In genomic region chr2:223457301-223457700, GRCh38 we compare ENCODE assay signal across 19 cellular contexts.
"Had no signal": no experiment of that assay in that cellular context is flagged by ENCODE, and none has a peak within 500 bp of the region (broad histone marks: within the 10 kb centered on the region; RNA-seq: fewer than 3 reads in every experiment).

No MANE protein-coding gene starts in this region.

- H3K4me1 ChIP-seq: left ventricle myocardium inferior, lower lobe of right lung had no signal

- H3K27ac ChIP-seq: dorsolateral prefrontal cortex, foreskin keratinocyte, left ventricle myocardium inferior, lower lobe of right lung had no signal

- H3K36me3 ChIP-seq: left ventricle myocardium inferior, lower lobe of right lung had no signal

- DNase-seq: cortex of kidney; dorsolateral prefrontal cortex; effector CD8-positive, alpha-beta T cell; foreskin keratinocyte; immature natural killer cell; kidney; left cardiac atrium; left ventricle myocardium inferior; lower lobe of right lung; natural killer cell; right cardiac atrium; small intestine; stimulated activated CD4-positive, alpha-beta T cell treated with anti-CD3 and anti-CD28 coated beads, Interleukin-2, amount 100 ng/mL, for 48 hours; stimulated activated naive CD4-positive, alpha-beta T cell treated with Interleukin-2 at 50 U/mL for 16 hours; trophoblast cell had no signal

- FAIRE-seq: kidney, small intestine had no signal

- H3K4me1 Mint-ChIP-seq: immature natural killer cell, memory B cell, mesothelial cell of epicardium, natural killer cell, neural crest cell had no signal

- H3K9me3 ChIP-seq: left ventricle myocardium inferior, lower lobe of right lung had no signal

- H3K27ac Mint-ChIP-seq: immature natural killer cell, memory B cell, mesothelial cell of epicardium, natural killer cell, progenitor cell of endocrine pancreas had no signal

- H3K4me3 Mint-ChIP-seq: immature natural killer cell, memory B cell, mesothelial cell of epicardium, natural killer cell, neural crest cell had no signal

- H3K4me3 ChIP-seq: dorsolateral prefrontal cortex, left ventricle myocardium inferior, lower lobe of right lung had no signal

- H3K27me3 ChIP-seq: dorsolateral prefrontal cortex, foreskin keratinocyte had no signal

- H3K36me3 Mint-ChIP-seq: immature natural killer cell, memory B cell, mesothelial cell of epicardium, natural killer cell had no signal

- H3K9me3 Mint-ChIP-seq: immature natural killer cell had no signal

- H3K27me3 Mint-ChIP-seq: progenitor cell of endocrine pancreas had no signal
